ENCODE assay signal across 17 cellular contexts in genomic region chr4:164648849-164649212, GRCh38.
A peak's percentile ranks its signal among the peaks of the same experiment; 100 is the strongest.
DNase-seq lines count a peak whose midpoint lies in the region; ATAC-seq and TF ChIP-seq lines count a peak whose summit lies in the region.
"Had no signal": no experiment of that assay in that cellular context is flagged by ENCODE, and none has a peak within 500 bp of the region (broad histone marks: within the 10 kb centered on the region; RNA-seq: fewer than 3 reads in every experiment).

No MANE protein-coding gene starts in this region.

- H3K4me3 ChIP-seq in epithelial cell of esophagus (ENCODE audit: low read length) = no peak overlapping the region
- H3K4me3 ChIP-seq in skeletal muscle satellite cell (ENCODE audit: low read length) = no peak overlapping the region
- H3K4me3 ChIP-seq in upper lobe of right lung = no peak overlapping the region
- H3K4me3 ChIP-seq: K562 had no signal

- DNase-seq in DMS53 treated with DMSO at 0.1 percent for 48 hours (lab: John Stamatoyannopoulos, UW; ENCODE audit: unreplicated experiment) (peak; percentile 32), NCI-H226 (peak; percentile 12), epithelial cell of esophagus (ENCODE audit: low read depth) (peak; percentile 6), T-helper 2 cell (no peak), upper lobe of right lung (no peak)
- DNase-seq: AML-193, Caco-2, NCI-H1048, NCI-H146, NCI-H2107, NCI-H345, NCI-H526, SIG-M5 had no signal

- H3K36me3 ChIP-seq in skeletal muscle satellite cell (ENCODE audit: insufficient read depth, low read length) (no peaks in the 10 kb centered on the region), upper lobe of right lung (no peaks in the 10 kb centered on the region)

- H3K4me1 ChIP-seq in skeletal muscle satellite cell (ENCODE audit: control insufficient read depth, insufficient read depth, low read length) (peaks cover 16% of the 10 kb centered on the region), upper lobe of right lung (no peaks in the 10 kb centered on the region)
- H3K4me1 ChIP-seq: Caco-2 had no signal

- intact Hi-C loops in upper lobe of right lung (cut with DNase I) = no loop called here

- ATAC-seq in upper lobe of right lung (no peak), HG02852 (IDR thresholded peaks at IDR 0.05; ENCODE audit: unreplicated experiment) (no peak)
- ATAC-seq: HCT116, K562 had no signal

- H3K27ac ChIP-seq in upper lobe of right lung = no peak overlapping the region

- H3K9me3 ChIP-seq in skeletal muscle satellite cell (replicated peaks; ENCODE audit: low read length) (no peaks in the 10 kb centered on the region), upper lobe of right lung (no peaks in the 10 kb centered on the region)
- H3K9me3 ChIP-seq: Caco-2 had no signal

- H3K27me3 ChIP-seq in skeletal muscle satellite cell (ENCODE audit: control insufficient read depth, insufficient read depth, low read length) (no peaks in the 10 kb centered on the region), upper lobe of right lung (no peaks in the 10 kb centered on the region)

- peak overlapping the region; percentile 26 for H3K9ac ChIP-seq in skeletal muscle satellite cell (ENCODE audit: low read depth, low read length)

- no peak for TF ChIP-seq CTCF in epithelial cell of esophagus (IDR thresholded peaks at IDR 0.05; ENCODE audit: insufficient read depth, low read depth, low read length, missing control alignments)
- TF ChIP-seq CTCF in upper lobe of right lung (IDR thresholded peaks at IDR 0.05) = no peak

- H3K4me2 ChIP-seq in skeletal muscle satellite cell (ENCODE audit: low read length) = peak overlapping the region; percentile 54

Comparison
In these comparisons a context has a peak if more than half of its experiments do, and no peak if none do; other contexts are left out.
1. DNase-seq: peak in DMS53 treated with DMSO at 0.1 percent for 48 hours (single experiment), NCI-H226 (single experiment) and epithelial cell of esophagus (single experiment); none in T-helper 2 cell (0 of 5) and upper lobe of right lung (single experiment).